ENCODE assay signal across 19 cellular contexts in genomic region chr6:169189686-169190085, GRCh38.
DNase-seq lines count a peak whose midpoint lies in the region; ATAC-seq and TF ChIP-seq lines count a peak whose summit lies in the region.
"Had no signal": no experiment of that assay in that cellular context is flagged by ENCODE, and none has a peak within 500 bp of the region (broad histone marks: within the 10 kb centered on the region; RNA-seq: fewer than 3 reads in every experiment).

No MANE protein-coding gene starts in this region.

- peak overlapping the region in 3 of 4 donors; percentile 42 to 46 (median 42) for H3K27ac ChIP-seq in Peyer's patch
- peak overlapping the region; percentile 77 to 79 for H3K27ac ChIP-seq in tibial artery

- peaks cover 5% of the 10 kb centered on the region in 2 donors for H3K9me3 Mint-ChIP-seq in stimulated activated naive B cell treated with anti-CD40 and anti-IgM and Interleukin-4, amounts not matched to agents 10 μg/mL and 1 μg/mL and 100 μg/mL, for 72 hours
- H3K9me3 Mint-ChIP-seq in CD14-positive monocyte, result peaks cover 9 to 22% (median 19%) of the 10 kb centered on the region in 7 donors
- H3K9me3 Mint-ChIP-seq: central memory CD8-positive, alpha-beta T cell had no signal

- H3K4me3 ChIP-seq in Peyer's patch (no peak overlapping the region), fibroblast of the aortic adventitia (ENCODE audit: low read depth, low read length) (no peak overlapping the region), tibial artery (no peak overlapping the region)
- H3K4me3 ChIP-seq: mucosa of descending colon had no signal

- H3K36me3 Mint-ChIP-seq in stimulated activated naive B cell treated with anti-CD40 and anti-IgM and Interleukin-4, amounts not matched to agents 10 μg/mL and 1 μg/mL and 100 μg/mL, for 72 hours, result no peaks in the 10 kb centered on the region
- no peaks in the 10 kb centered on the region for H3K36me3 Mint-ChIP-seq in CD14-positive monocyte

- H3K27ac Mint-ChIP-seq in stimulated activated naive B cell treated with anti-CD40 and anti-IgM and Interleukin-4, amounts not matched to agents 10 μg/mL and 1 μg/mL and 100 μg/mL, for 72 hours, result no peak overlapping the region
- H3K27ac Mint-ChIP-seq in CD14-positive monocyte, result no peak overlapping the region
- H3K27ac Mint-ChIP-seq: progenitor cell of endocrine pancreas had no signal

- H3K27me3 ChIP-seq in Peyer's patch (no peaks in the 10 kb centered on the region), tibial artery (no peaks in the 10 kb centered on the region)

- H3K27me3 Mint-ChIP-seq in stimulated activated naive B cell treated with anti-CD40 and anti-IgM and Interleukin-4, amounts not matched to agents 10 μg/mL and 1 μg/mL and 100 μg/mL, for 72 hours, result peaks cover 0 to 12% of the 10 kb centered on the region in 2 donors
- H3K27me3 Mint-ChIP-seq in CD14-positive monocyte (ENCODE audit: low read depth in 3 of 3), result peaks cover 0 to 2% (median 0%) of the 10 kb centered on the region in 3 donors

- intact Hi-C loops in tibial artery (cut with DNase I; ENCODE audit: low total_unique reads) (no loop called here), CD14-positive monocyte (cut with micrococcal nuclease) (no loop called here)

- H3K4me3 Mint-ChIP-seq in stimulated activated naive B cell treated with anti-CD40 and anti-IgM and Interleukin-4, amounts not matched to agents 10 μg/mL and 1 μg/mL and 100 μg/mL, for 72 hours, result no peak overlapping the region
- no peak overlapping the region for H3K4me3 Mint-ChIP-seq in CD14-positive monocyte
- H3K4me3 Mint-ChIP-seq: central memory CD8-positive, alpha-beta T cell had no signal

- peak; percentile 51 for ATAC-seq in omental fat pad (ENCODE audit: low FRiP score)
- no peak for ATAC-seq in HG02759 (IDR thresholded peaks at IDR 0.05; ENCODE audit: unreplicated experiment)
- no peak for ATAC-seq in stimulated activated naive B cell treated with anti-CD40 and anti-IgM and Interleukin-4, amounts not matched to agents 10 μg/mL and 1 μg/mL and 100 μg/mL, for 72 hours (replicated peaks)
- ATAC-seq: HepG2 had no signal

- H3K36me3 ChIP-seq in Peyer's patch, result no peaks in the 10 kb centered on the region
- H3K36me3 ChIP-seq in tibial artery, result no peaks in the 10 kb centered on the region

- TF ChIP-seq CTCF in Peyer's patch (IDR thresholded peaks at IDR 0.05) (no peak), fibroblast of the aortic adventitia (IDR thresholded peaks at IDR 0.05; ENCODE audit: insufficient read depth, low read length) (no peak), omental fat pad (IDR thresholded peaks at IDR 0.05) (no peak), tibial artery (IDR thresholded peaks at IDR 0.05) (no peak), CD14-positive monocyte (IDR thresholded peaks at IDR 0.05) (no peak)

- H3K4me1 ChIP-seq in Peyer's patch (no peaks in the 10 kb centered on the region), tibial artery (peaks cover 7 to 51% (median 27%) of the 10 kb centered on the region in 4 donors)

- no peak for DNase-seq in Peyer's patch
- peak; percentile 63 for DNase-seq in fibroblast of the aortic adventitia (ENCODE audit: low read depth)
- no peak for DNase-seq in omental fat pad (ENCODE audit: low spot score)
- DNase-seq in tibial artery, result no peak
- DNase-seq in stimulated activated naive B cell treated with anti-CD40 and anti-IgM and Interleukin-4, amounts not matched to agents 10 μg/mL and 1 μg/mL and 100 μg/mL, for 72 hours, result no peak
- no peak for DNase-seq in DMS79 (lab: John Stamatoyannopoulos, UW)
- DNase-seq in CD14-positive monocyte (ENCODE audit: low spot score), result no peak
- DNase-seq: activated CD4-positive, CD25-positive, alpha-beta regulatory T cell treated with anti-CD3 and anti-CD28 coated beads, Interleukin-2, amount 50 U/mL, for 72 hours; activated naive CD4-positive, alpha-beta T cell treated with anti-CD3 and anti-CD28 coated beads, Interleukin-2, amount 50 U/mL, for 16 hours; glutamatergic neuron; islet precursor cell; NK-92 treated with Interleukin-12 subunit alpha and Interleukin-12 subunit beta, amount 100 ng/mL, for 24 hours; stimulated activated CD4-positive, alpha-beta T cell treated with anti-CD3 and anti-CD28 coated beads, Interleukin-1b, Interleukin-23, amount 100 ng/mL, for 48 hours; trophoblast cell had no signal

- H3K9me3 ChIP-seq in Peyer's patch (no peaks in the 10 kb centered on the region), tibial artery (no peaks in the 10 kb centered on the region)
- H3K9me3 ChIP-seq: mucosa of descending colon had no signal

- TF ChIP-seq POLR2A in Peyer's patch (IDR thresholded peaks at IDR 0.05), result no peak

- no peaks in the 10 kb centered on the region for H3K4me1 Mint-ChIP-seq in stimulated activated naive B cell treated with anti-CD40 and anti-IgM and Interleukin-4, amounts not matched to agents 10 μg/mL and 1 μg/mL and 100 μg/mL, for 72 hours
- H3K4me1 Mint-ChIP-seq in CD14-positive monocyte, result peaks cover 3% of the 10 kb centered on the region
